ENCODE assay signal across 1 cellular context in the genomic region with DNA sequence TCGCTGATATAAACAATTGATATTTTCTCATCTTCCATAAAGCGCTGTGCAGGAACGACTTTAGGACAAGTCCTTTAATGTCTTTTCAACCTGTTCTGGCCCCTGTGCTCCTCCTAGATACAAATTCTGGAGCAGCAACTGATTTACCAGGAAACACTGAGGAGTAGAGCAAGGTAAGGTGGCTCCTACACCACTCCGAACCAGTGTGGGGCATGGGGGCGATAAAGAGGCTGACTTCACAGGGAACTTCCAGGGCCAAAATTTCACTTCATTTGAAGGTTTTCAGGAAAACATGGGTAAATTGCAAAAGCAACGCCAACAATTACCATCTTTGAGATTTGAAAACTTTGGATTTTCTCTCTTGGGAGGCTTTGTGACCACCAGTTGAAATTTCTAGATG.
TF ChIP-seq lines count a peak whose summit lies in the region.

No MANE protein-coding gene starts in this region.

TF ChIP-seq in SK-N-SH, 30 proteins besides CTCF, POLR2A, EP300 and RAD21:
- TF ChIP-seq MEF2A (IDR thresholded peaks at IDR 0.05; ENCODE audit: borderline replicate concordance, low read depth): no peak
- no peak for TF ChIP-seq RFX5 (IDR thresholded peaks at IDR 0.05; ENCODE audit: low read length)
- TF ChIP-seq NFIC (IDR thresholded peaks at IDR 0.05; ENCODE audit: borderline replicate concordance): no peak
- no peak for TF ChIP-seq POLR2AphosphoS5 (IDR thresholded peaks at IDR 0.05; ENCODE audit: low read depth, low read length)
- TF ChIP-seq, protein P1, sequence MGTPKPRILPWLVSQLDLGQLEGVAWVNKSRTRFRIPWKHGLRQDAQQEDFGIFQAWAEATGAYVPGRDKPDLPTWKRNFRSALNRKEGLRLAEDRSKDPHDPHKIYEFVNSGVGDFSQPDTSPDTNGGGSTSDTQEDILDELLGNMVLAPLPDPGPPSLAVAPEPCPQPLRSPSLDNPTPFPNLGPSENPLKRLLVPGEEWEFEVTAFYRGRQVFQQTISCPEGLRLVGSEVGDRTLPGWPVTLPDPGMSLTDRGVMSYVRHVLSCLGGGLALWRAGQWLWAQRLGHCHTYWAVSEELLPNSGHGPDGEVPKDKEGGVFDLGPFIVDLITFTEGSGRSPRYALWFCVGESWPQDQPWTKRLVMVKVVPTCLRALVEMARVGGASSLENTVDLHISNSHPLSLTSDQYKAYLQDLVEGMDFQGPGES (IDR thresholded peaks at IDR 0.05; ENCODE audit: low read depth, low read length): no peak
